ENCODE assay signal across 9 cellular contexts in the genomic region with DNA sequence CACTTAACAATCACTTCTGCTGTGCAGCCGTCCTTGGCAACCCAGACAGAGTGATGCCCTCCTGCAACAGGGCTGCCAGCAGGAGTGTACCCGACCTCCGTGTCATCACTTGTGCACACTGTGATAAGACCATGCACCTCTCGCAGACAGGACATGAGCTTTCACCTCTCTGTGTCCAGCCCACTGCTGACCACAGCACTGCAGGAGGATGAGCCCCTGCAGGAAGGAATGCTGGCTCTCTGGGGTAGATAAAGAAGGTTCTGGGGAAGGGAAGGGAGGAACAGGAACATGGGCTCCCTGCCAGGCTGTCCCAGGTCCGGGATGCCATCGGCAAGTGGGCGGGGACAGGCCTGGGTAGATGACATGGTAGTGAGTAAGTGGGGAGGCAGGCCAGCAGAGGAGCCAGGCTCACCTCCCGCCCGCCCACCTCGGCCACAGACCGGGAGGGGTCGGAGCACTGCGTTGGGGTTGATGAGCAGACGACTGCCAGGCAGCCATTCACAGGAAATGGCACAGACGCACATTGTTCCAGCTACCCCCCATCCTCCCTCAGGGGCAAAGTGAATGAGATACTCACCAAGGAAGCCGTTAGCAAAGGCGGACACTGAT. TPM values are rescaled to one million over a fixed set of nuclear protein-coding genes. Genes with fewer than 3 reads are reported as not detected.
DNase-seq lines count a peak whose midpoint lies in the region; ATAC-seq, FAIRE-seq and TF ChIP-seq lines count a peak whose summit lies in the region.
"Had no signal": no experiment of that assay in that cellular context is flagged by ENCODE, and none has a peak within 500 bp of the region (broad histone marks: within the 10 kb centered on the region; RNA-seq: fewer than 3 reads in every experiment).

No MANE protein-coding gene starts in this region.

- peaks cover 6% of the 10 kb centered on the region for H3K4me1 ChIP-seq in foreskin keratinocyte

- TF ChIP-seq CTCF in foreskin keratinocyte (conservative IDR thresholded peaks at IDR 0.05): peak; percentile 24

- no peaks in the 10 kb centered on the region for H3K27me3 ChIP-seq in foreskin keratinocyte

- peak; percentile 99 for FAIRE-seq in HTR-8/SVneo (lab: Jason Lieb, UNC)

- ATAC-seq in foreskin keratinocyte: peak; percentile 91
- no peak for ATAC-seq in GM19397 (IDR thresholded peaks at IDR 0.05; ENCODE audit: unreplicated experiment)
- no peak for ATAC-seq in GM18502 (IDR thresholded peaks at IDR 0.05; ENCODE audit: poor library complexity, unreplicated experiment)

- DNase-seq in HTR-8/SVneo (ENCODE audit: insufficient read length, low spot score): peak; percentile 79
- peak; percentile 73 for DNase-seq in activated T-cell treated with anti-CD3 and anti-CD28 coated beads for 1 hour (ENCODE audit: low read depth)
- peak; percentile 85 to 92 for DNase-seq in foreskin keratinocyte
- peak; percentile 69 for DNase-seq in stimulated activated CD8-positive, alpha-beta memory T cell treated with anti-CD3 and anti-CD28 coated beads, Interleukin-12 subunit alpha, Interleukin-12 subunit beta, amount 100 ng/mL, for 1 hour (ENCODE audit: low read depth)
- no peak for DNase-seq in occipital lobe (lab: John Stamatoyannopoulos, UW)
- DNase-seq in mesenteric fat pad (ENCODE audit: low spot score): no peak

- H3K27ac ChIP-seq in foreskin keratinocyte: no peak overlapping the region
- H3K27ac ChIP-seq: thoracic aorta had no signal

RNA-seq across cellular contexts. Expression of gene COL6A3, which starts 18.6 kb away (rescaled TPM):
- 0.03 TPM in 1 of 2 replicates, not detected in the other for total RNA-seq in foreskin keratinocyte
- polyA plus RNA-seq in foreskin keratinocyte: not detected in 2 replicates
- 23.9 TPM for total RNA-seq in occipital lobe
- total RNA-seq in mesenteric fat pad: 409 TPM

RNA-seq across cellular contexts. Expression of gene MLPH, which starts 54.5 kb away (rescaled TPM):
- total RNA-seq in foreskin keratinocyte (0.63 and 0.65 TPM in 2 replicates), occipital lobe (0.94 TPM), mesenteric fat pad (7.3 TPM)
- 0.54 and 0.55 TPM in 2 replicates for polyA plus RNA-seq in foreskin keratinocyte

Comparison
In these comparisons a context has a peak if more than half of its experiments do, and no peak if none do; other contexts are left out.
1. DNase-seq: peak in HTR-8/SVneo (single experiment), activated T-cell treated with anti-CD3 and anti-CD28 coated beads for 1 hour (single experiment), foreskin keratinocyte (2 of 2) and stimulated activated CD8-positive, alpha-beta memory T cell treated with anti-CD3 and anti-CD28 coated beads, Interleukin-12 subunit alpha, Interleukin-12 subunit beta, amount 100 ng/mL, for 1 hour (single experiment); none in occipital lobe (single experiment) and mesenteric fat pad (single experiment).
2. RNA of gene COL6A3, which starts 18.6 kb away (total RNA-seq): 409 TPM in mesenteric fat pad (single experiment) and 23.9 TPM in occipital lobe (single experiment); 0.03 TPM in foreskin keratinocyte; every median in the first group is over 10 times any median in the second.